ENCODE assay signal across 14 cellular contexts in genomic region chr11:11618973-11619435, GRCh38. TPM values are rescaled to one million over a fixed set of nuclear protein-coding genes. Genes with fewer than 3 reads are reported as not detected.
DNase-seq lines count a peak whose midpoint lies in the region; ATAC-seq and TF ChIP-seq lines count a peak whose summit lies in the region.
"Had no signal": no experiment of that assay in that cellular context is flagged by ENCODE, and none has a peak within 500 bp of the region (broad histone marks: within the 10 kb centered on the region; RNA-seq: fewer than 3 reads in every experiment).

No MANE protein-coding gene starts in this region.

- H3K36me3 ChIP-seq in right atrium auricular region, result no peaks in the 10 kb centered on the region
- no peaks in the 10 kb centered on the region for H3K36me3 ChIP-seq in upper lobe of right lung
- H3K36me3 ChIP-seq: BE2C, HAP-1 had no signal

- H3K4me3 ChIP-seq in right atrium auricular region (no peak overlapping the region), fibroblast of villous mesenchyme (ENCODE audit: low read depth, low read length) (no peak overlapping the region), upper lobe of right lung (peak overlapping the region; percentile 70)

- peaks cover 0 to 60% of the 10 kb centered on the region in 2 donors for H3K4me1 ChIP-seq in right atrium auricular region
- H3K4me1 ChIP-seq in upper lobe of right lung, result peaks cover 8% of the 10 kb centered on the region
- H3K4me1 ChIP-seq: BE2C had no signal

- H3K9me3 ChIP-seq in right atrium auricular region (no peaks in the 10 kb centered on the region), upper lobe of right lung (no peaks in the 10 kb centered on the region)
- H3K9me3 ChIP-seq: BE2C, HAP-1 had no signal

- H3K27me3 ChIP-seq in right atrium auricular region (no peaks in the 10 kb centered on the region), upper lobe of right lung (peaks cover 5% of the 10 kb centered on the region)

- ATAC-seq in Right ventricle myocardium inferior, result no peak
- no peak for ATAC-seq in upper lobe of right lung
- ATAC-seq in HG03460 (IDR thresholded peaks at IDR 0.05; ENCODE audit: unreplicated experiment), result no peak

- peak overlapping the region; percentile 82 to 84 for H3K27ac ChIP-seq in right atrium auricular region
- H3K27ac ChIP-seq in upper lobe of right lung, result no peak overlapping the region

- DNase-seq in right atrium auricular region (ENCODE audit: low spot score) (no peak), Right ventricle myocardium inferior (ENCODE audit: missing footprints) (no peak), RPMI8226 (peak; percentile 49), fibroblast of villous mesenchyme (ENCODE audit: low read depth) (no peak), upper lobe of right lung (no peak), iPS-NIHi11 (ENCODE audit: low spot score) (no peak), DMS114 treated with DMSO at 0.1 percent for 48 hours (lab: John Stamatoyannopoulos, UW; ENCODE audit: unreplicated experiment) (no peak)
- DNase-seq: BE2C; Kasumi-1; small intestine; stimulated activated CD8-positive, alpha-beta memory T cell treated with anti-CD3 and anti-CD28 coated beads, Interleukin-4, amount 100 ng/mL, for 48 hours; T1000 had no signal

- TF ChIP-seq CTCF in right atrium auricular region (IDR thresholded peaks at IDR 0.05), result peak in 1 of 2 donors; percentile 61
- TF ChIP-seq CTCF in fibroblast of villous mesenchyme (IDR thresholded peaks at IDR 0.05; ENCODE audit: insufficient read depth, low read depth, low read length), result peak; percentile 6
- peak; percentile 15 for TF ChIP-seq CTCF in upper lobe of right lung (IDR thresholded peaks at IDR 0.05)

- intact Hi-C loops in Right ventricle myocardium inferior (cut with DNase I) (loop anchor here (5.0 kb wide), 1 partner anchor 137 kb away; no protein-coding TSS in a partner anchor), upper lobe of right lung (cut with DNase I) (no loop called here)

RNA-seq across cellular contexts. Expression of gene GALNT18, which starts 2.8 kb away (rescaled TPM):
- total RNA-seq in right atrium auricular region (10 to 100 TPM; 22.2 to 26.8 TPM), Right ventricle myocardium inferior (22.9 TPM), fibroblast of villous mesenchyme (5.2 and 11.7 TPM in 2 replicates), upper lobe of right lung (55.5 TPM)
